Comparison of ENCODE assay signal across 1 cellular context in the genomic region with DNA sequence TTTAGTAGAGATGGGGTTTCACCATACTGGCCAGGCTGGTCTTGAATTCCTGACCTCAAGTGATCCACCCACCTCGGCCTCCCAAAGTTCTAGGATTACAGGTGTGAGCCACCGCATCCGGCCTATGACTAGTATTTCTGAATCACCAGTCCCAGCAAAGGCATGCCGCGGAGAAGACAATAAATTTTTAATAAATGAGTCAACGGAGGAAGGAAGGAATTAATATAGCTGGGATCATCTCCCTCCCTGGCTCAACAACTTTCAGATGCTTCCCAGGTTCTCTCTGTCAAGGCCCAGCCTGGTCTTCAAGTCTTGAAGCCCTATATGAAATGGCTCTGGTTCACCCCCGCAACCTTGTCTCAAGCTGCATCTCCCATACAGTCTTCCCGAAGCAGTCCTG.
TF ChIP-seq lines count a peak whose summit lies in the region.

No MANE protein-coding gene starts in this region.

TF ChIP-seq in HCT116, 20 proteins besides CTCF, POLR2A, EP300 and RAD21 (continued from another document):
- TF ChIP-seq, protein P1, sequence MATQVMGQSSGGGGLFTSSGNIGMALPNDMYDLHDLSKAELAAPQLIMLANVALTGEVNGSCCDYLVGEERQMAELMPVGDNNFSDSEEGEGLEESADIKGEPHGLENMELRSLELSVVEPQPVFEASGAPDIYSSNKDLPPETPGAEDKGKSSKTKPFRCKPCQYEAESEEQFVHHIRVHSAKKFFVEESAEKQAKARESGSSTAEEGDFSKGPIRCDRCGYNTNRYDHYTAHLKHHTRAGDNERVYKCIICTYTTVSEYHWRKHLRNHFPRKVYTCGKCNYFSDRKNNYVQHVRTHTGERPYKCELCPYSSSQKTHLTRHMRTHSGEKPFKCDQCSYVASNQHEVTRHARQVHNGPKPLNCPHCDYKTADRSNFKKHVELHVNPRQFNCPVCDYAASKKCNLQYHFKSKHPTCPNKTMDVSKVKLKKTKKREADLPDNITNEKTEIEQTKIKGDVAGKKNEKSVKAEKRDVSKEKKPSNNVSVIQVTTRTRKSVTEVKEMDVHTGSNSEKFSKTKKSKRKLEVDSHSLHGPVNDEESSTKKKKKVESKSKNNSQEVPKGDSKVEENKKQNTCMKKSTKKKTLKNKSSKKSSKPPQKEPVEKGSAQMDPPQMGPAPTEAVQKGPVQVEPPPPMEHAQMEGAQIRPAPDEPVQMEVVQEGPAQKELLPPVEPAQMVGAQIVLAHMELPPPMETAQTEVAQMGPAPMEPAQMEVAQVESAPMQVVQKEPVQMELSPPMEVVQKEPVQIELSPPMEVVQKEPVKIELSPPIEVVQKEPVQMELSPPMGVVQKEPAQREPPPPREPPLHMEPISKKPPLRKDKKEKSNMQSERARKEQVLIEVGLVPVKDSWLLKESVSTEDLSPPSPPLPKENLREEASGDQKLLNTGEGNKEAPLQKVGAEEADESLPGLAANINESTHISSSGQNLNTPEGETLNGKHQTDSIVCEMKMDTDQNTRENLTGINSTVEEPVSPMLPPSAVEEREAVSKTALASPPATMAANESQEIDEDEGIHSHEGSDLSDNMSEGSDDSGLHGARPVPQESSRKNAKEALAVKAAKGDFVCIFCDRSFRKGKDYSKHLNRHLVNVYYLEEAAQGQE (IDR thresholded peaks at IDR 0.05; ENCODE audit: low read depth), result no peak
- TF ChIP-seq YY1 (IDR thresholded peaks at IDR 0.05; ENCODE audit: extremely low read depth, insufficient replicate concordance, low read depth, low read length) (peak; percentile 36), ELF1 (IDR thresholded peaks at IDR 0.05; ENCODE audit: borderline replicate concordance, low read depth) (no peak), CBX3 (IDR thresholded peaks at IDR 0.05; ENCODE audit: low read depth) (no peak), SRF (IDR thresholded peaks at IDR 0.05; ENCODE audit: low read depth) (no peak), POLR2AphosphoS5 (IDR thresholded peaks at IDR 0.05; ENCODE audit: low read depth, low read length) (peak; percentile 66; the same call in 1 of the 2 replicates), ZNF274 (IDR thresholded peaks at IDR 0.05; ENCODE audit: low read depth, low read length) (no peak)
- TF ChIP-seq, protein P2, sequence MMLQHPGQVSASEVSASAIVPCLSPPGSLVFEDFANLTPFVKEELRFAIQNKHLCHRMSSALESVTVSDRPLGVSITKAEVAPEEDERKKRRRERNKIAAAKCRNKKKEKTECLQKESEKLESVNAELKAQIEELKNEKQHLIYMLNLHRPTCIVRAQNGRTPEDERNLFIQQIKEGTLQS (IDR thresholded peaks at IDR 0.05), result no peak
- TF ChIP-seq, protein P3, sequence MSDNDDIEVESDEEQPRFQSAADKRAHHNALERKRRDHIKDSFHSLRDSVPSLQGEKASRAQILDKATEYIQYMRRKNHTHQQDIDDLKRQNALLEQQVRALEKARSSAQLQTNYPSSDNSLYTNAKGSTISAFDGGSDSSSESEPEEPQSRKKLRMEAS (IDR thresholded peaks at IDR 0.05), result no peak
TF ChIP-seq in HCT116: peak in this region for 4.
